12 cellular contexts compared by ENCODE assay signal in the genomic region with DNA sequence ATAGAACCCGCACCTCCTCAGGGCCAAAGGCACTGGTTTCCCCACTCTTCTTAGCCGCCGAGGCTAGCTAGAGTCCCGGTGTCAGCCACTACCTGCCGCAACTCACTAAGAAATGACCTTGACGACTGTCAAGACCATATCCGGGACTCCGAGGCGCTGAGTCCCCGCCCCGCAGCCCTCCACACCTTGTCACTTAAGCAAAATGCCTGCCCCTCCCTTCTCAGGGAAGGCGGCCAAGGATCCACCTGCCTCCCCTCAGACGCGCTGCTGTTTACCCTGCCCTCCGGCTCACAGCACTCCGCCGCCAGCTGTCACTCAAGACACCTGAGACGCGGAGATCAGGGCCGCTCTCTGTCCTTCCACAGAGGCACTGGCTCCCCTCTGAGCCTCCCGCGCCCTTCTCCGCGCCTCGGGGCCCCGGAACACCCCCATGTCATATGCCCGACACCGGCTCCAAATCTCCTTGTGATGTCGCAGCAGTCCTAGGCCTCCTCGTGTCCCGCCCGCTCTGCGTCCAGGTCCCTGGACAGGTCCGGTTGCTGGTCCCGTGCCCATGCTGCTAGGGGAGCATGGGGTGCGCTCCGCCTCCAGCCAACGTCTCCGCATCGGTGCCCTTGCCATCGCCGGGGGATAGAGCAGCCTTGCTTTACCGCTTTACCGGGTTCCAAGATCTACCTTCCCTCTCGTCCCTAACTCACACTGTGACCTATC. TPM values are rescaled to one million over a fixed set of nuclear protein-coding genes. Genes with fewer than 3 reads are reported as not detected.
DNase-seq lines count a peak whose midpoint lies in the region; ATAC-seq and TF ChIP-seq lines count a peak whose summit lies in the region.
"Had no signal": no experiment of that assay in that cellular context is flagged by ENCODE, and none has a peak within 500 bp of the region (broad histone marks: within the 10 kb centered on the region; RNA-seq: fewer than 3 reads in every experiment).

No MANE protein-coding gene starts in this region.

- no peak for TF ChIP-seq POLR2A in spleen (IDR thresholded peaks at IDR 0.05)

- H3K36me3 ChIP-seq in spleen, result no peaks in the 10 kb centered on the region

- H3K4me1 ChIP-seq in spleen, result peaks cover 0 to 11% (median 2%) of the 10 kb centered on the region in 6 donors

- TF ChIP-seq CTCF in spleen (IDR thresholded peaks at IDR 0.05 in 8 of 11, conservative IDR thresholded peaks at IDR 0.05 in 3 of 11), result no peak

- no peaks in the 10 kb centered on the region for H3K9me3 ChIP-seq in spleen

- 2 to 6% (median 5%) methylated on average over 36 to 45 of the region's 45 CpGs for whole genome bisulfite sequencing in spleen, 5 donors

- peak; percentile 51 for DNase-seq in D341Med (ENCODE audit: low spot score)
- peak; percentile 25 for DNase-seq in HuH-7 (ENCODE audit: low spot score)
- DNase-seq in mucosa of gallbladder (ENCODE audit: low spot score), result peak; percentile 12
- DNase-seq in spleen, result no peak
- DNase-seq in DMS153 (lab: John Stamatoyannopoulos, UW), result no peak
- no peak for DNase-seq in substantia nigra (lab: John Stamatoyannopoulos, UW)
- DNase-seq: CD8-positive, alpha-beta T cell had no signal

- H3K27ac ChIP-seq in angular gyrus (ENCODE audit: low read depth, low read length), result peak overlapping the region; percentile 20
- no peak overlapping the region for H3K27ac ChIP-seq in spleen
- no peak overlapping the region for H3K27ac ChIP-seq in substantia nigra (ENCODE audit: low read depth, low read length, poor library complexity, severe bottlenecking)
- H3K27ac ChIP-seq: epithelial cell of prostate had no signal

- H3K4me3 ChIP-seq in spleen, result peak overlapping the region in 1 of 8 donors; percentile 40

- peaks cover 3 to 55% (median 29%) of the 10 kb centered on the region in 7 donors for H3K27me3 ChIP-seq in spleen (replicated peaks in 1 of 7)

- ATAC-seq in HG02973 (IDR thresholded peaks at IDR 0.05; ENCODE audit: unreplicated experiment), result no peak
- ATAC-seq: CD8-positive, alpha-beta T cell had no signal

- intact Hi-C loops in spleen (cut with DNase I; ENCODE audit: low total_unique reads), result no loop called here

RNA-seq across cellular contexts. Expression of gene REG3G, which starts 32.5 kb away (rescaled TPM):
- total RNA-seq in mucosa of gallbladder (0.66 TPM), spleen (1 to 10 TPM in 1 of 7 donors, under 1 TPM in 1, not detected in 5; 0.87 to 1.0 TPM)
- polyA plus RNA-seq in spleen, result under 1 TPM in 2 of 3 donors, not detected in 1; 0.11 to 0.24 TPM
- total RNA-seq: CD8-positive, alpha-beta T cell; myocyte; RPMI7951 had no signal

Comparison
In these comparisons a context has a peak if more than half of its experiments do, and no peak if none do; other contexts are left out.
1. DNase-seq: peak in D341Med (single experiment), HuH-7 (single experiment) and mucosa of gallbladder (single experiment); none in spleen (single experiment), DMS153 (single experiment) and substantia nigra (0 of 49).